Comparison of ENCODE assay signal across 16 cellular contexts in genomic region chr10:48336978-48337599, GRCh38. TPM values are rescaled to one million over a fixed set of nuclear protein-coding genes. Genes with fewer than 3 reads are reported as not detected.
DNase-seq lines count a peak whose midpoint lies in the region; ATAC-seq and TF ChIP-seq lines count a peak whose summit lies in the region.
"Had no signal": no experiment of that assay in that cellular context is flagged by ENCODE, and none has a peak within 500 bp of the region (broad histone marks: within the 10 kb centered on the region; RNA-seq: fewer than 3 reads in every experiment).

No MANE protein-coding gene starts in this region.

- H3K4me2 ChIP-seq in osteoblast (ENCODE audit: insufficient read depth, low read length) = no peak overlapping the region

- peaks cover 18 to 26% (median 22%) of the 10 kb centered on the region in 3 donors for H3K36me3 Mint-ChIP-seq in CD8-positive, alpha-beta memory T cell

- H3K4me1 Mint-ChIP-seq in CD8-positive, alpha-beta memory T cell = peaks cover 23 to 51% (median 39%) of the 10 kb centered on the region in 3 donors

- no peaks in the 10 kb centered on the region for H3K36me3 ChIP-seq in CD8-positive, alpha-beta memory T cell (ENCODE audit: insufficient read depth, low read length)
- H3K36me3 ChIP-seq in osteoblast (ENCODE audit: insufficient read depth, low read length) = no peaks in the 10 kb centered on the region
- H3K36me3 ChIP-seq: lower lobe of right lung had no signal

- peaks cover 35% of the 10 kb centered on the region for H3K79me2 ChIP-seq in osteoblast (ENCODE audit: insufficient read depth, low read length)

- H3K4me3 ChIP-seq in CD8-positive, alpha-beta memory T cell (ENCODE audit: low read length) = no peak overlapping the region
- no peak overlapping the region for H3K4me3 ChIP-seq in osteoblast (ENCODE audit: insufficient read depth, low read length)
- H3K4me3 ChIP-seq: K562, lower lobe of right lung had no signal

- no peaks in the 10 kb centered on the region for H3K9me3 ChIP-seq in CD8-positive, alpha-beta memory T cell (ENCODE audit: low read length)
- H3K9me3 ChIP-seq in osteoblast (ENCODE audit: low read depth, low read length) = no peaks in the 10 kb centered on the region
- H3K9me3 ChIP-seq: lower lobe of right lung had no signal

- no peaks in the 10 kb centered on the region for H3K27me3 Mint-ChIP-seq in CD8-positive, alpha-beta memory T cell
- H3K27me3 Mint-ChIP-seq: progenitor cell of endocrine pancreas had no signal

- POLR2A ChIA-PET in CD8-positive, alpha-beta memory T cell (lab: Charles Lee) = no interaction called here

- no peak for TF ChIP-seq CTCF in GM13977 (IDR thresholded peaks at IDR 0.05; ENCODE audit: extremely low read depth, insufficient read depth, missing control alignments)
- no peak for TF ChIP-seq CTCF in osteoblast (IDR thresholded peaks at IDR 0.05; ENCODE audit: extremely low read depth, low read depth, low read length)

- in situ Hi-C loops in GM13977 (cut with MboI; ENCODE audit: low pct_unique_long_range_greater_than_20kb, low sequenced_read_pairs, unreplicated experiment) = no loop called here

- no peak overlapping the region for H3K4me3 Mint-ChIP-seq in CD8-positive, alpha-beta memory T cell

- H3K27ac ChIP-seq in CD8-positive, alpha-beta memory T cell (ENCODE audit: low read depth, low read length) = no peak overlapping the region
- no peak overlapping the region for H3K27ac ChIP-seq in osteoblast (ENCODE audit: low read depth, low read length)
- H3K27ac ChIP-seq: lower lobe of right lung had no signal

- ATAC-seq in GM19351 (IDR thresholded peaks at IDR 0.05; ENCODE audit: unreplicated experiment) (peak; percentile 90), HG02763 (IDR thresholded peaks at IDR 0.05; ENCODE audit: unreplicated experiment) (peak; percentile 78), HG03460 (IDR thresholded peaks at IDR 0.05; ENCODE audit: unreplicated experiment) (peak; percentile 90)
- ATAC-seq: K562, lower lobe of right lung had no signal

- H2AFZ ChIP-seq in osteoblast (ENCODE audit: low read length) = no peak overlapping the region

- DNase-seq in GM13977 (ENCODE audit: low spot score) (peak; percentile 35), H4 (ENCODE audit: low spot score) (no peak), NCI-H446 (lab: John Stamatoyannopoulos, UW) (no peak), osteoblast (ENCODE audit: insufficient read length, low spot score, missing footprints) (no peak)
- no peak for DNase-seq in CD8-positive, alpha-beta memory T cell
- DNase-seq: activated T-cell treated with anti-CD3 and anti-CD28 coated beads, Interleukin-2, amount 50 U/mL, for 48 hours; DMS79 treated with DMSO at 0.1 percent for 48 hours; lower lobe of right lung; NCI-H2171 treated with DMSO at 0.1 percent for 48 hours; RPMI8226; stimulated activated CD4-positive, alpha-beta T cell treated with anti-CD3 and anti-CD28 coated beads, Interleukin-4, amount 100 ng/mL, for 24 hours had no signal

- no peaks in the 10 kb centered on the region for H3K27me3 ChIP-seq in CD8-positive, alpha-beta memory T cell (ENCODE audit: insufficient read depth, low read length, poor library complexity, severe bottlenecking)
- H3K27me3 ChIP-seq in osteoblast (ENCODE audit: insufficient read depth, low read length) = no peaks in the 10 kb centered on the region

- H3K9me3 Mint-ChIP-seq in CD8-positive, alpha-beta memory T cell = peaks cover 0 to 5% (median 2%) of the 10 kb centered on the region in 5 donors

- peaks cover 35% of the 10 kb centered on the region for H4K20me1 ChIP-seq in osteoblast (ENCODE audit: insufficient read depth, low read length)

- H3K4me1 ChIP-seq in CD8-positive, alpha-beta memory T cell (ENCODE audit: insufficient read depth, low read length) = no peaks in the 10 kb centered on the region
- no peaks in the 10 kb centered on the region for H3K4me1 ChIP-seq in osteoblast (ENCODE audit: insufficient read depth, low read length)

- H3K27ac Mint-ChIP-seq in CD8-positive, alpha-beta memory T cell = no peak overlapping the region
- H3K27ac Mint-ChIP-seq: progenitor cell of endocrine pancreas had no signal

- CTCF ChIA-PET in CD8-positive, alpha-beta memory T cell (lab: Charles Lee) = no interaction called here

RNA-seq across cellular contexts. Expression of gene MAPK8, which starts 30.6 kb away (rescaled TPM):
- 68.7 and 71.1 TPM in 2 replicates for total RNA-seq in H4 (2014; rRNA removed; shearing (Covaris generic))
- 10 to 100 TPM; 38.8 to 43.5 TPM for total RNA-seq in CD8-positive, alpha-beta memory T cell
- 20.5 TPM for polyA plus RNA-seq in CD8-positive, alpha-beta memory T cell
- 55.7 and 57.8 TPM in 2 replicates for total RNA-seq in osteoblast
